In the genomic region with DNA sequence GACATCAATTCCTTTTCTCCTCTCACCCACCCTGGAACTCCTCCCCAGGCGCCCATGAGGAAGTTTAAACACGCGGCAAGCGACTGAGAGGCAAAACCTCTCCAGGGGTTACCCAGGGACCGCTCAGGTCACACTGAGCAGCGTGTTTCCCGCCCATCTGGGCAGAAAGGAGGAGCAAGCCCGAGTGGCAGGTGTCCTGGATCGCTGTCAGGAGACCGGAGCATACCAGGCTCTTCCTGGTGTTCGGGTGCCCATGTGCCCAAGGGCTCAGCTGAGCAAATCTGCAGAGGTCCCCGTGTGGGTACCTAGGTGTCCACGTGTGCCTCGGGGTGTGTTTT, we compare ENCODE assay signal across 8 cellular contexts. TPM values are rescaled to one million over a fixed set of nuclear protein-coding genes. Genes with fewer than 3 reads are reported as not detected.
DNase-seq lines count a peak whose midpoint lies in the region; ATAC-seq and TF ChIP-seq lines count a peak whose summit lies in the region.

No MANE protein-coding gene starts in this region.

- H3K27ac ChIP-seq in cardiac muscle cell: peak overlapping the region; percentile 39

- POLR2A ChIA-PET in activated CD8-positive, alpha-beta T cell treated with anti-CD3 and anti-CD28 coated beads for 36 hours (lab: Charles Lee): interaction anchor here (0.7 to 7.1 kb wide), 19 partner anchors 11 to 168 kb away, joined by 3 to 78 read pairs (median 5); partner anchors contain the start of genes GGA3, GRB2, JPT1 and MIF4GD

- peak; percentile 13 for ATAC-seq in activated CD8-positive, alpha-beta memory T cell treated with anti-CD3 and anti-CD28 coated beads, Interleukin-2, amount 10 ng/mL, durations not matched to agents 7 days and 5 days
- ATAC-seq in HG02970 (IDR thresholded peaks at IDR 0.05; ENCODE audit: low FRiP score, unreplicated experiment): peak; percentile 7
- peak; percentile 7 for ATAC-seq in activated CD8-positive, alpha-beta T cell treated with anti-CD3 and anti-CD28 coated beads for 36 hours

- H3K27me3 ChIP-seq in cardiac muscle cell: no peaks in the 10 kb centered on the region

- peaks cover 24% of the 10 kb centered on the region for H3K4me1 Mint-ChIP-seq in activated CD8-positive, alpha-beta memory T cell treated with anti-CD3 and anti-CD28 coated beads, Interleukin-2, amount 10 ng/mL, durations not matched to agents 7 days and 5 days
- peaks cover 24% of the 10 kb centered on the region for H3K4me1 Mint-ChIP-seq in activated CD8-positive, alpha-beta T cell treated with anti-CD3 and anti-CD28 coated beads for 36 hours (ENCODE audit: low read depth)
- peaks cover 6% of the 10 kb centered on the region for H3K4me1 Mint-ChIP-seq in progenitor cell of endocrine pancreas (ENCODE audit: low read depth)

- intact Hi-C loops in activated CD8-positive, alpha-beta T cell treated with anti-CD3 and anti-CD28 coated beads for 36 hours (cut with micrococcal nuclease): loop anchor here (2.0 kb wide), 1 partner anchor 116 kb away; the partner anchor contains the start of gene GRB2

- peak overlapping the region; percentile 59 for H3K4me3 ChIP-seq in cardiac muscle cell

- H3K36me3 ChIP-seq in cardiac muscle cell: no peaks in the 10 kb centered on the region

- no peak for TF ChIP-seq CTCF in activated CD8-positive, alpha-beta T cell treated with anti-CD3 and anti-CD28 coated beads for 36 hours (IDR thresholded peaks at IDR 0.05)
- TF ChIP-seq CTCF in cardiac muscle cell (IDR thresholded peaks at IDR 0.05; ENCODE audit: low read depth, low read length) (no peak), progenitor cell of endocrine pancreas (IDR thresholded peaks at IDR 0.05; ENCODE audit: unreplicated experiment) (no peak)

- peak; percentile 77 for DNase-seq in activated CD8-positive, alpha-beta memory T cell treated with anti-CD3 and anti-CD28 coated beads, Interleukin-2, amount 10 ng/mL, durations not matched to agents 7 days and 5 days
- no peak for DNase-seq in activated CD8-positive, alpha-beta memory T cell treated with anti-CD3 and anti-CD28 coated beads for 24 hours
- peak; percentile 56 for DNase-seq in NCI-H2107 treated with DMSO at 0.1 percent for 48 hours (lab: John Stamatoyannopoulos, UW; ENCODE audit: unreplicated experiment)
- peak; percentile 62 for DNase-seq in activated CD8-positive, alpha-beta T cell treated with anti-CD3 and anti-CD28 coated beads for 36 hours
- DNase-seq in cardiac muscle cell (ENCODE audit: low read depth in 1 of 2, low spot score in 1 of 2): no peak
- peak; percentile 25 for DNase-seq in progenitor cell of endocrine pancreas (ENCODE audit: low spot score, unreplicated experiment)
- DNase-seq in cerebellum (ENCODE audit: low spot score): no peak

- no peaks in the 10 kb centered on the region for H3K4me1 ChIP-seq in cardiac muscle cell (ENCODE audit: low read depth)

- no peaks in the 10 kb centered on the region for H3K9me3 ChIP-seq in cardiac muscle cell (ENCODE audit: low read depth)

- H3K9me3 Mint-ChIP-seq in activated CD8-positive, alpha-beta memory T cell treated with anti-CD3 and anti-CD28 coated beads, Interleukin-2, amount 10 ng/mL, durations not matched to agents 7 days and 5 days (ENCODE audit: low read depth): no peaks in the 10 kb centered on the region
- H3K9me3 Mint-ChIP-seq in activated CD8-positive, alpha-beta T cell treated with anti-CD3 and anti-CD28 coated beads for 36 hours: no peaks in the 10 kb centered on the region
- no peaks in the 10 kb centered on the region for H3K9me3 Mint-ChIP-seq in progenitor cell of endocrine pancreas (ENCODE audit: low read depth)

- H3K27me3 Mint-ChIP-seq in activated CD8-positive, alpha-beta memory T cell treated with anti-CD3 and anti-CD28 coated beads, Interleukin-2, amount 10 ng/mL, durations not matched to agents 7 days and 5 days: no peaks in the 10 kb centered on the region
- H3K27me3 Mint-ChIP-seq in activated CD8-positive, alpha-beta T cell treated with anti-CD3 and anti-CD28 coated beads for 36 hours: no peaks in the 10 kb centered on the region
- H3K27me3 Mint-ChIP-seq in progenitor cell of endocrine pancreas: no peaks in the 10 kb centered on the region

- H3K27ac Mint-ChIP-seq in activated CD8-positive, alpha-beta memory T cell treated with anti-CD3 and anti-CD28 coated beads, Interleukin-2, amount 10 ng/mL, durations not matched to agents 7 days and 5 days: peak overlapping the region; percentile 100
- H3K27ac Mint-ChIP-seq in activated CD8-positive, alpha-beta T cell treated with anti-CD3 and anti-CD28 coated beads for 36 hours: peak overlapping the region; percentile 100
- peak overlapping the region; percentile 91 for H3K27ac Mint-ChIP-seq in progenitor cell of endocrine pancreas

- peak overlapping the region; percentile 97 for H3K4me3 Mint-ChIP-seq in activated CD8-positive, alpha-beta memory T cell treated with anti-CD3 and anti-CD28 coated beads, Interleukin-2, amount 10 ng/mL, durations not matched to agents 7 days and 5 days
- peak overlapping the region; percentile 89 for H3K4me3 Mint-ChIP-seq in activated CD8-positive, alpha-beta T cell treated with anti-CD3 and anti-CD28 coated beads for 36 hours
- H3K4me3 Mint-ChIP-seq in progenitor cell of endocrine pancreas (ENCODE audit: low read depth): peak overlapping the region; percentile 88

- CTCF ChIA-PET in activated CD8-positive, alpha-beta memory T cell treated with anti-CD3 and anti-CD28 coated beads, Interleukin-2, amount 10 ng/mL, durations not matched to agents 7 days and 5 days (lab: Charles Lee): interaction anchor here (0.6 to 4.2 kb wide), 23 partner anchors 8 to 465 kb away, joined by 3 to 86 read pairs (median 5); partner anchors contain the start of genes GRB2, MIF4GD, MRPS7 and NUP85
- CTCF ChIA-PET in activated CD8-positive, alpha-beta T cell treated with anti-CD3 and anti-CD28 coated beads for 36 hours (lab: Charles Lee): interaction anchor here (0.6 to 4.7 kb wide), 28 partner anchors 8 to 344 kb away, joined by 3 to 45 read pairs (median 3); partner anchors contain the start of genes GRB2, MIF4GD and TMEM94

- peaks cover 13% of the 10 kb centered on the region for H3K36me3 Mint-ChIP-seq in activated CD8-positive, alpha-beta memory T cell treated with anti-CD3 and anti-CD28 coated beads, Interleukin-2, amount 10 ng/mL, durations not matched to agents 7 days and 5 days
- H3K36me3 Mint-ChIP-seq in activated CD8-positive, alpha-beta T cell treated with anti-CD3 and anti-CD28 coated beads for 36 hours (ENCODE audit: low read depth): peaks cover 27% of the 10 kb centered on the region
- H3K36me3 Mint-ChIP-seq in progenitor cell of endocrine pancreas (ENCODE audit: insufficient read depth): no peaks in the 10 kb centered on the region

RNA-seq across cellular contexts. Expression of gene SLC25A19, which starts 0.5 kb away (rescaled TPM):
- total RNA-seq in activated CD8-positive, alpha-beta memory T cell treated with anti-CD3 and anti-CD28 coated beads, Interleukin-2, amount 10 ng/mL, durations not matched to agents 7 days and 5 days: 10 to 100 TPM; 46.3 to 66.4 TPM
- total RNA-seq in activated CD8-positive, alpha-beta T cell treated with anti-CD3 and anti-CD28 coated beads for 36 hours: 10 to 100 TPM; 55.1 to 55.2 TPM
- total RNA-seq in cardiac muscle cell: 8.9 and 13.2 TPM in 2 replicates
- polyA plus RNA-seq in cardiac muscle cell: 12.2 and 17.7 TPM in 2 replicates
- total RNA-seq in progenitor cell of endocrine pancreas: 14.1 and 18.4 TPM in 2 replicates
- 5.6 TPM for total RNA-seq in cerebellum

RNA-seq across cellular contexts. Expression of gene MIF4GD, which starts 17.7 kb away (rescaled TPM):
- total RNA-seq in activated CD8-positive, alpha-beta memory T cell treated with anti-CD3 and anti-CD28 coated beads, Interleukin-2, amount 10 ng/mL, durations not matched to agents 7 days and 5 days: 10 to 100 TPM; 56.9 to 58.5 TPM
- 10 to 100 TPM; 42.4 to 43.8 TPM for total RNA-seq in activated CD8-positive, alpha-beta T cell treated with anti-CD3 and anti-CD28 coated beads for 36 hours
- total RNA-seq in cardiac muscle cell (35.6 and 47.9 TPM in 2 replicates), progenitor cell of endocrine pancreas (14.8 and 16.3 TPM in 2 replicates), cerebellum (7.0 TPM)
- polyA plus RNA-seq in cardiac muscle cell: 75.4 and 75.8 TPM in 2 replicates

RNA-seq across cellular contexts. Expression of gene MRPS7, which starts 27.1 kb away (rescaled TPM):
- total RNA-seq in activated CD8-positive, alpha-beta memory T cell treated with anti-CD3 and anti-CD28 coated beads, Interleukin-2, amount 10 ng/mL, durations not matched to agents 7 days and 5 days: 10 to 100 TPM; 49.5 to 56.9 TPM
- 10 to 100 TPM; 76.3 to 80.0 TPM for total RNA-seq in activated CD8-positive, alpha-beta T cell treated with anti-CD3 and anti-CD28 coated beads for 36 hours
- total RNA-seq in cardiac muscle cell: 64.8 and 81.6 TPM in 2 replicates
- polyA plus RNA-seq in cardiac muscle cell: 179 and 198 TPM in 2 replicates
- 55.2 and 59.2 TPM in 2 replicates for total RNA-seq in progenitor cell of endocrine pancreas
- total RNA-seq in cerebellum: 21.8 TPM

RNA-seq across cellular contexts. Expression of gene GGA3, which starts 27.3 kb away (rescaled TPM):
- 10 to 100 TPM; 84.6 to 90.2 TPM for total RNA-seq in activated CD8-positive, alpha-beta memory T cell treated with anti-CD3 and anti-CD28 coated beads, Interleukin-2, amount 10 ng/mL, durations not matched to agents 7 days and 5 days
- total RNA-seq in activated CD8-positive, alpha-beta T cell treated with anti-CD3 and anti-CD28 coated beads for 36 hours: 10 to 100 TPM; 65.5 to 65.8 TPM
- total RNA-seq in cardiac muscle cell (33.5 and 35.3 TPM in 2 replicates), progenitor cell of endocrine pancreas (66.8 and 68.1 TPM in 2 replicates), cerebellum (15.4 TPM)
- 25.6 and 30.0 TPM in 2 replicates for polyA plus RNA-seq in cardiac muscle cell

Comparison
In these comparisons a context has a peak if more than half of its experiments do, and no peak if none do; other contexts are left out.
1. DNase-seq: peak in activated CD8-positive, alpha-beta memory T cell treated with anti-CD3 and anti-CD28 coated beads, Interleukin-2, amount 10 ng/mL, durations not matched to agents 7 days and 5 days (single experiment), NCI-H2107 treated with DMSO at 0.1 percent for 48 hours (single experiment), activated CD8-positive, alpha-beta T cell treated with anti-CD3 and anti-CD28 coated beads for 36 hours (single experiment) and progenitor cell of endocrine pancreas (single experiment); none in activated CD8-positive, alpha-beta memory T cell treated with anti-CD3 and anti-CD28 coated beads for 24 hours (single experiment), cardiac muscle cell (0 of 2) and cerebellum (single experiment).
2. Peak in every context shown above with its lines, with median percentiles within 50 percentile points of each other: ATAC-seq, H3K27ac Mint-ChIP-seq and H3K4me3 Mint-ChIP-seq.